8 cellular contexts compared by ENCODE assay signal in genomic region chr5:71025289-71025953, GRCh38. TPM values are rescaled to one million over a fixed set of nuclear protein-coding genes. Genes with fewer than 3 reads are reported as not detected.
DNase-seq lines count a peak whose midpoint lies in the region; ATAC-seq, FAIRE-seq and TF ChIP-seq lines count a peak whose summit lies in the region.
"Not testable (repeated sequence)": the region's sequence is repeated elsewhere in the genome, so short reads cannot be mapped to it uniquely, and the experiment has no call there.

A gene with protein sequence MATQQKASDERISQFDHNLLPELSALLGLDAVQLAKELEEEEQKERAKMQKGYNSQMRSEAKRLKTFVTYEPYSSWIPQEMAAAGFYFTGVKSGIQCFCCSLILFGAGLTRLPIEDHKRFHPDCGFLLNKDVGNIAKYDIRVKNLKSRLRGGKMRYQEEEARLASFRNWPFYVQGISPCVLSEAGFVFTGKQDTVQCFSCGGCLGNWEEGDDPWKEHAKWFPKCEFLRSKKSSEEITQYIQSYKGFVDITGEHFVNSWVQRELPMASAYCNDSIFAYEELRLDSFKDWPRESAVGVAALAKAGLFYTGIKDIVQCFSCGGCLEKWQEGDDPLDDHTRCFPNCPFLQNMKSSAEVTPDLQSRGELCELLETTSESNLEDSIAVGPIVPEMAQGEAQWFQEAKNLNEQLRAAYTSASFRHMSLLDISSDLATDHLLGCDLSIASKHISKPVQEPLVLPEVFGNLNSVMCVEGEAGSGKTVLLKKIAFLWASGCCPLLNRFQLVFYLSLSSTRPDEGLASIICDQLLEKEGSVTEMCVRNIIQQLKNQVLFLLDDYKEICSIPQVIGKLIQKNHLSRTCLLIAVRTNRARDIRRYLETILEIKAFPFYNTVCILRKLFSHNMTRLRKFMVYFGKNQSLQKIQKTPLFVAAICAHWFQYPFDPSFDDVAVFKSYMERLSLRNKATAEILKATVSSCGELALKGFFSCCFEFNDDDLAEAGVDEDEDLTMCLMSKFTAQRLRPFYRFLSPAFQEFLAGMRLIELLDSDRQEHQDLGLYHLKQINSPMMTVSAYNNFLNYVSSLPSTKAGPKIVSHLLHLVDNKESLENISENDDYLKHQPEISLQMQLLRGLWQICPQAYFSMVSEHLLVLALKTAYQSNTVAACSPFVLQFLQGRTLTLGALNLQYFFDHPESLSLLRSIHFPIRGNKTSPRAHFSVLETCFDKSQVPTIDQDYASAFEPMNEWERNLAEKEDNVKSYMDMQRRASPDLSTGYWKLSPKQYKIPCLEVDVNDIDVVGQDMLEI (N-terminal part only) (minus strand): TSS chr5:71025339. CDS start chr5:71012915, 12,424 bp downstream.

- not testable (repeated sequence) for TF ChIP-seq CTCF in uterus (IDR thresholded peaks at IDR 0.05)

- not testable (repeated sequence) for TF ChIP-seq POLR2A in uterus (IDR thresholded peaks at IDR 0.05)

- H3K4me1 ChIP-seq in mononuclear cell (ENCODE audit: insufficient read depth, low read length); uterus: not testable (repeated sequence)

- H3K9me3 ChIP-seq in mononuclear cell (ENCODE audit: low read depth, low read length); uterus: not testable (repeated sequence)

- peak; percentile 74 for ATAC-seq in GM18868 (IDR thresholded peaks at IDR 0.05; ENCODE audit: unreplicated experiment)
- ATAC-seq in HG03175 (IDR thresholded peaks at IDR 0.05; ENCODE audit: unreplicated experiment), result peak; percentile 50

- not testable (repeated sequence) for DNase-seq in frontal cortex (ENCODE audit: low spot score in 2 of 2); posterior vena cava (ENCODE audit: low spot score); uterus

- H3K4me3 ChIP-seq in mononuclear cell (ENCODE audit: low read length); uterus: not testable (repeated sequence)

- not testable (repeated sequence) for H3K27ac ChIP-seq in temporal lobe (ENCODE audit: low read depth, low read length); uterus

- not testable (repeated sequence) for FAIRE-seq in frontal cortex (lab: Jason Lieb, UNC)

- not testable (repeated sequence) for H3K36me3 ChIP-seq in uterus

- intact Hi-C loops in T-helper 2 cell treated with Interferon-gamma antibody and Interleukin-4, amounts not matched to agents 100 ng/mL and 5 ng/mL, for 36 hours (cut with micrococcal nuclease); posterior vena cava (cut with DNase I); uterus (cut with DNase I; ENCODE audit: low total_unique reads): not testable (repeated sequence)

- not testable (repeated sequence) for H3K27me3 ChIP-seq in mononuclear cell (ENCODE audit: insufficient read depth, low read length); uterus

RNA-seq across cellular contexts. Expression of the gene that starts here (rescaled TPM):
- 13.1 and 14.0 TPM in 2 replicates for total RNA-seq in T-helper 2 cell treated with Interferon-gamma antibody and Interleukin-4, amounts not matched to agents 100 ng/mL and 5 ng/mL, for 36 hours
- total RNA-seq in frontal cortex, result 20.4 TPM
- total RNA-seq in mononuclear cell, result 18.8 TPM
- total RNA-seq in posterior vena cava, result 10 to 100 TPM; 21.2 to 49.5 TPM
- total RNA-seq in temporal lobe, result 20.7 TPM
- 10 to 100 TPM; 10.3 to 38.7 (median 24.4) TPM for total RNA-seq in uterus
